In the genomic region with DNA sequence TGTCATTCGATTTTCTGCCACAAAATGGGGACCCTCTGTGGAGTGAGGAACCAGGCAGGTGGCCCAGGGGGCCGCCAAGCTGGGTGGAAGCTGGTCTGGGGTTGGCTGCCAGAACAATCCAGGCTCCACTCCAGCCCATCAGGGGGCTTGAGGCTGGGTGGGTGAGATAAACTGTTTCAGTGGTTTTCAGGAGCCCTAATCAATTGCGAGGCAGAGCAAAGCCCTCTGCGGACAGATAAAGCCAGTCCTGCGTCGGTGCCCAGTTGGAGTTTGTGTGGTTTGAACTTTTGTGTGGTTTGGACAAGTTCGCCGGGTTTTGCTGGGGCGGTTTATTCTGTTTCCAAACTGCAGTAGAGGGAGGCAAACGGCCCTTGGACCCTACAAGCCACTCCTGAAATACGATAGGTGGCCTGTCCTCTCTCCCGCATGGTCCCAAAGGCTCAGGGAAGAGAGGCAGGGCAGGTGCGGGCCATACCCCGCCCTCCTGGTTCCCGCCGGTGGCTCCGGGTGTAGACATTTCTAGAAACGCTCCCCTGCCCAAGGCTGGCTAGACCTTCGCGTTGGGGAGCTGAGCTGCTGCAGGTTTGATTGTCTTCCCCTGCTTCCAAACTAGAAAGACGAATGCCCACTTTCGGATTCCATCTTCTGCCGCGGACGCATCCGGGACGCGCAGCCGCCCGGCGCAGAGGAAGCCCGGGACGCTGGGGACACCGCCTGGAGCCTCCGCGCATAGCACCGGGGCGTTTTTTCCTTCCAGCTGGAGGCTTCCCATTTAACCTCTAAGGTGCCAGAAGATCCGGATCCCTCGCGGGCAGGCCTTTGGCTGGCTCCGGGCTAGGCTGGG, we compare ENCODE assay signal across 8 cellular contexts.
DNase-seq lines count a peak whose midpoint lies in the region; ATAC-seq and TF ChIP-seq lines count a peak whose summit lies in the region.

No MANE protein-coding gene starts in this region.

- H3K4me3 Mint-ChIP-seq in CD8-positive, alpha-beta T cell = peak overlapping the region; percentile 79

- no peak overlapping the region for H3K27ac Mint-ChIP-seq in CD8-positive, alpha-beta T cell

- CTCF ChIA-PET in CD8-positive, alpha-beta T cell (lab: Charles Lee) = interaction anchor here (0.5 to 2.4 kb wide), 11 partner anchors 12 to 1090 kb away, joined by 3 to 14 read pairs (median 3); no protein-coding TSS in a partner anchor

- H3K36me3 ChIP-seq in CD8-positive, alpha-beta T cell (ENCODE audit: insufficient read depth, low read length) = no peaks in the 10 kb centered on the region

- H3K36me3 Mint-ChIP-seq in CD8-positive, alpha-beta T cell = no peaks in the 10 kb centered on the region

- intact Hi-C loops in CD8-positive, alpha-beta T cell (cut with DNase I, micrococcal nuclease) = loop anchor here (1.0 to 10.0 kb wide), 7 partner anchors 92 to 536 kb away; partner anchors contain the start of gene BCOR (in 1 of the 2)

- no peaks in the 10 kb centered on the region for H3K9me3 Mint-ChIP-seq in CD8-positive, alpha-beta T cell

- no peak overlapping the region for H3K27ac ChIP-seq in CD8-positive, alpha-beta T cell (ENCODE audit: low read depth, low read length)

- H3K27me3 Mint-ChIP-seq in CD8-positive, alpha-beta T cell (ENCODE audit: low read depth) = no peaks in the 10 kb centered on the region

- H3K4me1 Mint-ChIP-seq in CD8-positive, alpha-beta T cell (ENCODE audit: low read depth) = peaks cover 6% of the 10 kb centered on the region

- peak overlapping the region; percentile 57 for H3K4me3 ChIP-seq in CD8-positive, alpha-beta T cell (ENCODE audit: low read depth, low read length)
- H3K4me3 ChIP-seq in epithelial cell of proximal tubule (ENCODE audit: low read depth, low read length) = peak overlapping the region; percentile 57

- peaks cover 11% of the 10 kb centered on the region for H3K4me1 ChIP-seq in CD8-positive, alpha-beta T cell (ENCODE audit: insufficient read depth, low read length)

- POLR2A ChIA-PET in CD8-positive, alpha-beta T cell (lab: Charles Lee) = interaction anchor here (1.2 to 2.2 kb wide), 3 partner anchors 90 to 169 kb away, joined by 3 to 7 read pairs (median 4); partner anchors contain the start of gene BCOR

- peak; percentile 41 for TF ChIP-seq CTCF in CD8-positive, alpha-beta T cell (IDR thresholded peaks at IDR 0.05)
- peak; percentile 63 for TF ChIP-seq CTCF in epithelial cell of proximal tubule (conservative IDR thresholded peaks at IDR 0.05; ENCODE audit: low read depth, low read length)

- no peaks in the 10 kb centered on the region for H3K27me3 ChIP-seq in CD8-positive, alpha-beta T cell (ENCODE audit: insufficient read depth, low read length)

- H3K9me3 ChIP-seq in CD8-positive, alpha-beta T cell (ENCODE audit: low read length) = no peaks in the 10 kb centered on the region

- DNase-seq in CD8-positive, alpha-beta T cell = peak; percentile 10 to 71 (median 37)
- peak; percentile 30 to 52 for DNase-seq in NOMO-1 (lab: John Stamatoyannopoulos, UW; ENCODE audit: unreplicated experiment in 2 of 2)
- DNase-seq in activated T-cell treated with anti-CD3 and anti-CD28 coated beads for 1 hour (ENCODE audit: low read depth) = peak; percentile 30
- no peak for DNase-seq in epithelial cell of proximal tubule (ENCODE audit: low read depth)
- DNase-seq in mucosa of gallbladder (ENCODE audit: low spot score) = peak; percentile 57
- peak; percentile 6 to 20 for DNase-seq in stimulated activated CD8-positive, alpha-beta memory T cell treated with anti-CD3 and anti-CD28 coated beads, Interleukin-7, amount 100 ng/mL, for 4 hours (ENCODE audit: low read depth in 2 of 2)

- peak; percentile 89 for ATAC-seq in CD8-positive, alpha-beta T cell
- peak; percentile 58 for ATAC-seq in HG02759 (IDR thresholded peaks at IDR 0.05; ENCODE audit: unreplicated experiment)
- ATAC-seq in HG03432 (IDR thresholded peaks at IDR 0.05; ENCODE audit: unreplicated experiment) = no peak
